Comparison of ENCODE assay signal across 10 cellular contexts in genomic region chr4:145545538-145546224, GRCh38.
A peak's percentile ranks its signal among the peaks of the same experiment; 100 is the strongest.
DNase-seq lines count a peak whose midpoint lies in the region; ATAC-seq, FAIRE-seq and TF ChIP-seq lines count a peak whose summit lies in the region.
"Had no signal": no experiment of that assay in that cellular context is flagged by ENCODE, and none has a peak within 500 bp of the region (broad histone marks: within the 10 kb centered on the region; RNA-seq: fewer than 3 reads in every experiment).

No MANE protein-coding gene starts in this region.

- no peaks in the 10 kb centered on the region for H3K9me3 Mint-ChIP-seq in activated T-cell treated with anti-CD3 and anti-CD28 coated beads, Interleukin-2, amount 50 U/mL, for 72 hours

- TF ChIP-seq POLR2A in uterus (IDR thresholded peaks at IDR 0.05), result no peak

- no peaks in the 10 kb centered on the region for H3K27me3 Mint-ChIP-seq in activated T-cell treated with anti-CD3 and anti-CD28 coated beads, Interleukin-2, amount 50 U/mL, for 72 hours (ENCODE audit: low read depth)

- FAIRE-seq in keratinocyte (lab: Jason Lieb, UNC) (peak; percentile 87), frontal cortex (lab: Jason Lieb, UNC) (no peak)

- no peak overlapping the region for H3K4me3 Mint-ChIP-seq in activated T-cell treated with anti-CD3 and anti-CD28 coated beads, Interleukin-2, amount 50 U/mL, for 72 hours
- H3K4me3 Mint-ChIP-seq: CD14-positive monocyte had no signal

- intact Hi-C loops in uterus (cut with DNase I; ENCODE audit: low total_unique reads), result no loop called here

- no peaks in the 10 kb centered on the region for H3K9me1 ChIP-seq in keratinocyte (ENCODE audit: control insufficient read depth, extremely low read depth, insufficient read depth, low read length)

- H3K79me2 ChIP-seq in keratinocyte (ENCODE audit: control insufficient read depth, insufficient read depth, low read length), result peaks cover 4% of the 10 kb centered on the region

- no peaks in the 10 kb centered on the region for H3K9me3 ChIP-seq in keratinocyte (ENCODE audit: control insufficient read depth, low read depth, low read length)
- no peaks in the 10 kb centered on the region for H3K9me3 ChIP-seq in uterus

- peak overlapping the region; percentile 42 for H2AFZ ChIP-seq in keratinocyte (ENCODE audit: control insufficient read depth, low read length)

- DNase-seq in activated T-cell treated with anti-CD3 and anti-CD28 coated beads, Interleukin-2, amount 50 U/mL, for 72 hours, result no peak
- DNase-seq in activated T-cell treated with anti-CD3 and anti-CD28 coated beads for 4 hours (no peak), amniotic epithelial cell (ENCODE audit: low read depth) (peak; percentile 82), keratinocyte (ENCODE audit: low read depth, low spot score) (peak; percentile 85), uterus (peak in 1 of 2 donors; percentile 58), HUDEP-2 (lab: John Stamatoyannopoulos, UW; ENCODE audit: unreplicated experiment in 76 of 76) (no peak), frontal cortex (ENCODE audit: low spot score in 2 of 2) (no peak)
- no peak for DNase-seq in activated T-cell treated with anti-CD3 and anti-CD28 coated beads, Interleukin-2, amount 50 U/mL, for 48 hours
- DNase-seq: T-helper 2 cell had no signal

- peak overlapping the region; percentile 40 for H3K27ac Mint-ChIP-seq in activated T-cell treated with anti-CD3 and anti-CD28 coated beads, Interleukin-2, amount 50 U/mL, for 72 hours
- H3K27ac Mint-ChIP-seq: CD14-positive monocyte had no signal

- no peak for ATAC-seq in activated T-cell treated with anti-CD3 and anti-CD28 coated beads, Interleukin-2, amount 50 U/mL, for 72 hours (replicated peaks in 1 of 2)

- H3K27ac ChIP-seq in keratinocyte (ENCODE audit: control insufficient read depth, insufficient read depth, low read length), result peak overlapping the region; percentile 97
- H3K27ac ChIP-seq in uterus, result peak overlapping the region; percentile 18 to 65

- H3K9ac ChIP-seq in keratinocyte (ENCODE audit: control insufficient read depth, extremely low read depth, insufficient read depth, low read length), result peak overlapping the region; percentile 77

- peak overlapping the region; percentile 93 for H3K4me2 ChIP-seq in keratinocyte (ENCODE audit: control insufficient read depth, extremely low read depth, insufficient read depth, low read depth, low read length)

- peaks cover 25% of the 10 kb centered on the region for H3K4me1 ChIP-seq in keratinocyte (ENCODE audit: control insufficient read depth, extremely low read depth, insufficient read depth, low read length)
- H3K4me1 ChIP-seq in uterus, result no peaks in the 10 kb centered on the region

- H4K20me1 ChIP-seq in keratinocyte (ENCODE audit: control insufficient read depth, extremely low read depth, insufficient read depth, low read length), result no peaks in the 10 kb centered on the region

- TF ChIP-seq CTCF in keratinocyte (optimal IDR thresholded peaks at IDR 0.05 in 1 of 3, IDR thresholded peaks at IDR 0.05 in 1 of 3, conservative IDR thresholded peaks at IDR 0.05 in 1 of 3; ENCODE audit: extremely low read depth in 1 of 3, insufficient read depth in 2 of 3, low read length in 3 of 3) (no peak), uterus (IDR thresholded peaks at IDR 0.05) (no peak)

- H3K36me3 Mint-ChIP-seq in activated T-cell treated with anti-CD3 and anti-CD28 coated beads, Interleukin-2, amount 50 U/mL, for 72 hours (ENCODE audit: insufficient read depth in 2 of 2), result no peaks in the 10 kb centered on the region

- no peaks in the 10 kb centered on the region for H3K27me3 ChIP-seq in keratinocyte (ENCODE audit: control insufficient read depth, extremely low read depth, insufficient read depth, low read length)
- no peaks in the 10 kb centered on the region for H3K27me3 ChIP-seq in uterus

- H3K4me3 ChIP-seq in keratinocyte (ENCODE audit: control insufficient read depth in 2 of 3, extremely low read depth in 1 of 3, insufficient read depth in 2 of 3, low read depth in 1 of 3, low read length in 3 of 3), result peak overlapping the region in 2 of 3 experiments; percentile 50 to 57
- no peak overlapping the region for H3K4me3 ChIP-seq in uterus

- H3K4me1 Mint-ChIP-seq in activated T-cell treated with anti-CD3 and anti-CD28 coated beads, Interleukin-2, amount 50 U/mL, for 72 hours (ENCODE audit: low read depth), result peaks cover 6% of the 10 kb centered on the region

- H3K36me3 ChIP-seq in keratinocyte (ENCODE audit: control insufficient read depth in 2 of 2, extremely low read depth in 1 of 2, insufficient read depth in 2 of 2, low read length in 2 of 2) (peaks cover 1 to 12% of the 10 kb centered on the region in 2 experiments), uterus (no peaks in the 10 kb centered on the region)

- dilution Hi-C loops in keratinocyte (cut with MboI; ENCODE audit: extremely low pct_ligation_motif_present, low sequenced_read_pairs), result no loop called here

Comparison
In these comparisons a context has a peak if more than half of its experiments do, and no peak if none do; other contexts are left out.
1. DNase-seq: peak in amniotic epithelial cell (single experiment) and keratinocyte (single experiment); none in activated T-cell treated with anti-CD3 and anti-CD28 coated beads, Interleukin-2, amount 50 U/mL, for 72 hours (0 of 2), activated T-cell treated with anti-CD3 and anti-CD28 coated beads for 4 hours (single experiment), activated T-cell treated with anti-CD3 and anti-CD28 coated beads, Interleukin-2, amount 50 U/mL, for 48 hours (0 of 2), HUDEP-2 (0 of 76) and frontal cortex (0 of 2).
2. H3K4me3 ChIP-seq: peak in keratinocyte (2 of 3); none in uterus (0 of 2).